ENCODE assay signal across 8 cellular contexts in the genomic region with DNA sequence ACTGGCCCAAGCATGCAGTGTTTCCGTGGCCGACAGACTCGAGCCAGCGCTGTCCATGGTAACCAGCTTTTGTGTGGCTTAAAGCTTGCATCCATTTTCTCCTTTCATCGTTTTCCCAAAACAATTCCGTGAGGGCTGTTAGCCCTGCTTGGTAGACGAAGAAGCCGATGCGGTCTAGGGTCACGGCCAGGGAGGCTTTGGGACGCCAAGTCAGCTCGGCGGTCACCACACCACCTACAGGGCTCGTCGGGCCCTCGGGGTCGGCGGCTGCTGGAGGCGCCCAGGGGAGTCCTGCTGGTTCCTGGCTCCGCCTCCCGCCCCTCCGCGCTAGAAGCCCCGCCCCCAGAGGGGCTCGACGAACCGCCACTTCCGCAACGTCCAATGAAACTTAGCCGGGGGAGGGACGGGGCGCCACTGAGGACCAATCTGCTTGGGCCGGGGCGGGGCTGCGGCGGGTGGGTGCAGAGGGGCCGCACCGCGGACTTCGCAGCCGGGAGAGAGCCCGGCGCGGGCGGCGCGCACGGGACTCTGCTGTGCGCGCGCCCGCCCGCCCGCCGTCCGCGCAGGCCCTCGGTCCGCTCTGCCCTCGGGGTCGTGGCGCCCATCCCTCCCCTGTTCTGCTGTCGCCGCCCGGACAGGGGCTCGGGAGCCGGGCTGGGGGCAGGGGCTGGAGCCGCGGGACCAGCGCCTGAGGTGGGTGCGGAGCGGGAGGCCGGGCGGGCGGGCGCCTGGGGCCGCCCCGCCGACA. TPM values are rescaled to one million over a fixed set of nuclear protein-coding genes. Genes with fewer than 3 reads are reported as not detected.
DNase-seq lines count a peak whose midpoint lies in the region; ATAC-seq and TF ChIP-seq lines count a peak whose summit lies in the region.

A gene with protein sequence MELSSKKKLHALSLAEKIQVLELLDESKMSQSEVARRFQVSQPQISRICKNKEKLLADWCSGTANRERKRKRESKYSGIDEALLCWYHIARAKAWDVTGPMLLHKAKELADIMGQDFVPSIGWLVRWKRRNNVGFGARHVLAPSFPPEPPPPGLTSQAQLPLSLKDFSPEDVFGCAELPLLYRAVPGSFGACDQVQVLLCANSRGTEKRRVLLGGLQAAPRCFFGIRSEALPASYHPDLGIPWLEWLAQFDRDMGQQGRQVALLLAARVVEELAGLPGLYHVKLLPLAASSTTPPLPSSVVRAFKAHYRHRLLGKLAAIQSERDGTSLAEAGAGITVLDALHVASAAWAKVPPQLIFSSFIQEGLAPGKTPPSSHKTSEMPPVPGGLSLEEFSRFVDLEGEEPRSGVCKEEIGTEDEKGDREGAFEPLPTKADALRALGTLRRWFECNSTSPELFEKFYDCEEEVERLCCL (plus strand): TSS at position 487 of the 748 bp plus-strand sequence. CDS start 1,058 bp downstream, outside the sequence.

- CTCF ChIA-PET in IMR-90 (lab: Yijun Ruan, JAX) = no interaction called here

- DNase-seq in DMS 273 (lab: John Stamatoyannopoulos, UW; ENCODE audit: unreplicated experiment) (peak; percentile 97), IMR-90 (peak; percentile 91), activated T-cell treated with anti-CD3 and anti-CD28 coated beads for 24 hours (ENCODE audit: low read depth) (peak; percentile 95), epithelial cell of prostate (ENCODE audit: low read depth, low spot score) (peak; percentile 39), mucosa of gallbladder (ENCODE audit: low spot score) (peak; percentile 97)
- peak; percentile 93 to 96 for DNase-seq in stimulated activated CD8-positive, alpha-beta memory T cell treated with anti-CD3 and anti-CD28 coated beads, Interleukin-4, amount 100 ng/mL, for 1 hour (ENCODE audit: low read depth in 2 of 2, low spot score in 1 of 2)

- peak within 1 kb of the TSS; percentile 98 for H3K4me2 ChIP-seq in IMR-90 (ENCODE audit: low read depth, low read length)
- peak within 1 kb of the TSS; percentile 97 for H3K4me2 ChIP-seq in OCI-LY3 (ENCODE audit: low read length)

- H4K8ac ChIP-seq in IMR-90 (ENCODE audit: low read depth in 2 of 2, low read length in 2 of 2) = no peak within 1 kb of the TSS

- peaks cover 22% of the 10 kb centered on the region for H3K27me3 ChIP-seq in IMR-90 (ENCODE audit: control insufficient read depth, insufficient read depth, low read length)
- peaks cover 10% of the 10 kb centered on the region; the same call in 1 of the 2 replicates for H3K27me3 ChIP-seq in OCI-LY3 (ENCODE audit: low read depth, low read length)

- H3K4me3 ChIP-seq in IMR-90 (ENCODE audit: insufficient read depth, low read depth, low read length) (peak within 1 kb of the TSS; percentile 72), OCI-LY3 (ENCODE audit: low read length) (peak within 1 kb of the TSS; percentile 79)

- H3K9me3 ChIP-seq in IMR-90 (ENCODE audit: control insufficient read depth, insufficient read depth, low read length) (no peaks in the 10 kb centered on the region), OCI-LY3 (ENCODE audit: insufficient read depth, low read length) (no peaks in the 10 kb centered on the region)

- H3K9ac ChIP-seq in IMR-90 (ENCODE audit: low read depth, low read length) (peak within 1 kb of the TSS; percentile 42; the same call in 1 of the 2 replicates), OCI-LY3 (ENCODE audit: low read length) (peak within 1 kb of the TSS; percentile 68)

- ATAC-seq in GM21528 (IDR thresholded peaks at IDR 0.05; ENCODE audit: low FRiP score, unreplicated experiment) (peak; percentile 62), IMR-90 (ENCODE audit: low read depth) (peak; percentile 98)

- H3K4me1 ChIP-seq in IMR-90 (ENCODE audit: control insufficient read depth, insufficient read depth, low read length) (peaks cover 8% of the 10 kb centered on the region), OCI-LY3 (ENCODE audit: low read length) (peaks cover 11% of the 10 kb centered on the region)

- in situ Hi-C loops in IMR-90 (cut with MboI; ENCODE audit: low sequenced_read_pairs) = no loop called here

- H3K18ac ChIP-seq in IMR-90 (ENCODE audit: low read depth, low read length) = no peak within 1 kb of the TSS

- H3K36me3 ChIP-seq in IMR-90 (ENCODE audit: control insufficient read depth, insufficient read depth, low read length) (peaks cover 23% of the 10 kb centered on the region), OCI-LY3 (replicated peaks; ENCODE audit: low read depth, low read length) (peaks cover 21% of the 10 kb centered on the region)

- no peak within 1 kb of the TSS for H2AK5ac ChIP-seq in IMR-90 (ENCODE audit: low read depth, low read length)

- peak within 1 kb of the TSS; percentile 81 for H2AK9ac ChIP-seq in IMR-90 (replicated peaks; ENCODE audit: low read depth, low read length, poor library complexity)

- H3K9me1 ChIP-seq in IMR-90 (ENCODE audit: insufficient read depth, low read length) = peaks cover 9% of the 10 kb centered on the region; the same call in 1 of the 2 replicates

- no peak within 1 kb of the TSS for H3K23ac ChIP-seq in IMR-90 (ENCODE audit: low read depth, low read length)

- no peak within 1 kb of the TSS for H2BK15ac ChIP-seq in IMR-90 (ENCODE audit: low read depth, low read length)

- H2BK20ac ChIP-seq in IMR-90 (ENCODE audit: low read depth, low read length) = no peak within 1 kb of the TSS

- H3K79me2 ChIP-seq in OCI-LY3 (ENCODE audit: low read length) = no peaks in the 10 kb centered on the region

- peak within 1 kb of the TSS; percentile 13; the same call in 1 of the 2 replicates for H3K27ac ChIP-seq in IMR-90 (ENCODE audit: insufficient read depth, low read length)
- 0 out of 2 replicates have a peak within 1 kb of the TSS, but pooled peaks have one; percentile 0 for H3K27ac ChIP-seq in OCI-LY3 (ENCODE audit: low read length)
- no peak within 1 kb of the TSS for H3K27ac ChIP-seq in epithelial cell of prostate

- no peak within 1 kb of the TSS for H4K5ac ChIP-seq in IMR-90 (ENCODE audit: low read depth, low read length)

- H4K20me1 ChIP-seq in IMR-90 (ENCODE audit: insufficient read depth, low read length) (peaks cover 15% of the 10 kb centered on the region), OCI-LY3 (ENCODE audit: insufficient read depth, low read length) (no peaks in the 10 kb centered on the region)

- intact Hi-C loops in IMR-90 (cut with micrococcal nuclease) = no loop called here

- no peak within 1 kb of the TSS for H3K56ac ChIP-seq in IMR-90 (ENCODE audit: extremely low read depth, insufficient read depth, low read length)

- no peak within 1 kb of the TSS for H2BK120ac ChIP-seq in IMR-90 (ENCODE audit: low read depth, low read length)

- H4K91ac ChIP-seq in IMR-90 (ENCODE audit: insufficient read depth, low read depth, low read length) = no peak within 1 kb of the TSS

- BruUV-seq in IMR-90 (replicated peaks; lab: Mats Ljungman, UMichigan) = no TSS peak

- 0% methylated on average over 39 of the region's 79 CpGs; no CpG with 5 or more reads in 1 of the 2 experiments for WGBS in IMR-90 (ENCODE audit: extremely low coverage in 2 of 2, insufficient read length in 1 of 2), 2 experiments

- H3K14ac ChIP-seq in IMR-90 (replicated peaks; ENCODE audit: low read depth, low read length) = no peak within 1 kb of the TSS

- no peak within 1 kb of the TSS for H2BK5ac ChIP-seq in IMR-90 (ENCODE audit: low read depth, low read length, poor library complexity, severe bottlenecking)

- peak within 1 kb of the TSS; percentile 92 for H2AFZ ChIP-seq in IMR-90 (replicated peaks; ENCODE audit: low read length, poor library complexity)
- H2AFZ ChIP-seq in OCI-LY3 (ENCODE audit: low read depth, low read length) = peak within 1 kb of the TSS; percentile 19; the same call in 1 of the 2 replicates

- no peak for TF ChIP-seq CTCF in IMR-90 (conservative IDR thresholded peaks at IDR 0.05; ENCODE audit: low read depth, low read length)
- 0 out of 2 replicates have a peak, but pooled peaks have one; percentile 3 for TF ChIP-seq CTCF in OCI-LY3 (IDR thresholded peaks at IDR 0.05; ENCODE audit: low read depth, low read length)

- POLR2A ChIA-PET in IMR-90 (lab: Charles Lee; ENCODE audit: unreplicated experiment) = interaction anchor here (0.6 to 0.7 kb wide), 2 partner anchors 20 to 149 kb away, joined by 4 read pairs; no protein-coding TSS in a partner anchor

- dilution Hi-C loops in IMR-90 (cut with HindIII; ENCODE audit: low sequenced_read_pairs, unreplicated experiment) = no loop called here

- no peak within 1 kb of the TSS for H3K4ac ChIP-seq in IMR-90 (ENCODE audit: low read depth, low read length)

- TF ChIP-seq POLR2A in IMR-90 (IDR thresholded peaks at IDR 0.05; ENCODE audit: low read depth, low read length) = peak; percentile 48; the same call in 1 of the 2 replicates

- H3K79me1 ChIP-seq in IMR-90 (ENCODE audit: low read depth in 1 of 2, low read length in 2 of 2) = 0 out of 4 replicates have a peak, but pooled peaks cover 0 to 4% of the 10 kb centered on the region in 2 experiments

- no peak for TF ChIP-seq RAD21 in IMR-90 (IDR thresholded peaks at IDR 0.05; ENCODE audit: low read length)

TF ChIP-seq in IMR-90, 13 proteins besides CTCF, POLR2A, EP300 and RAD21 (continues in another document):
- TF ChIP-seq RFX5 (IDR thresholded peaks at IDR 0.05; ENCODE audit: low read depth, low read length) = no peak
- no peak for TF ChIP-seq NFE2L2 (IDR thresholded peaks at IDR 0.05; ENCODE audit: low read depth, low read length)
- no peak for TF ChIP-seq FOS (IDR thresholded peaks at IDR 0.05; ENCODE audit: low read depth, low read length)
- TF ChIP-seq BHLHE40 (IDR thresholded peaks at IDR 0.05; ENCODE audit: low read depth, low read length) = peak; percentile 52; the same call in 1 of the 2 replicates
- no peak for TF ChIP-seq RCOR1 (IDR thresholded peaks at IDR 0.05; ENCODE audit: insufficient replicate concordance, low read length)
- peak; percentile 82; the same call in 1 of the 2 replicates for TF ChIP-seq MAZ (IDR thresholded peaks at IDR 0.05; ENCODE audit: borderline replicate concordance, low read depth, low read length)
- TF ChIP-seq CEBPB (IDR thresholded peaks at IDR 0.05; ENCODE audit: low read depth, low read length) = no peak
- no peak for TF ChIP-seq SMC3 (IDR thresholded peaks at IDR 0.05; ENCODE audit: low read depth, low read length)
- TF ChIP-seq MXI1 (IDR thresholded peaks at IDR 0.05; ENCODE audit: borderline replicate concordance, low read depth, low read length) = peak; percentile 95
- TF ChIP-seq, protein P1, sequence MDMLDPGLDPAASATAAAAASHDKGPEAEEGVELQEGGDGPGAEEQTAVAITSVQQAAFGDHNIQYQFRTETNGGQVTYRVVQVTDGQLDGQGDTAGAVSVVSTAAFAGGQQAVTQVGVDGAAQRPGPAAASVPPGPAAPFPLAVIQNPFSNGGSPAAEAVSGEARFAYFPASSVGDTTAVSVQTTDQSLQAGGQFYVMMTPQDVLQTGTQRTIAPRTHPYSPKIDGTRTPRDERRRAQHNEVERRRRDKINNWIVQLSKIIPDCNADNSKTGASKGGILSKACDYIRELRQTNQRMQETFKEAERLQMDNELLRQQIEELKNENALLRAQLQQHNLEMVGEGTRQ (IDR thresholded peaks at IDR 0.05; ENCODE audit: low read depth, low read length) = no peak
- no peak for TF ChIP-seq CHD1 (IDR thresholded peaks at IDR 0.05; ENCODE audit: low read depth, low read length)

RNA-seq across cellular contexts. Expression of the gene that starts here (rescaled TPM):
- total RNA-seq in IMR-90 (2012; rRNA removed) = 0.28 TPM in 1 of 2 replicates, not detected in the other
- polyA plus RNA-seq in IMR-90 (2012; rRNA removed) = 0.12 TPM in 1 of 2 replicates, not detected in the other
- 0.06 and 0.11 TPM in 2 replicates for polyA plus RNA-seq in IMR-90 (2012; cell fraction: cytosol; rRNA removed)
- 0.46 and 0.78 TPM in 2 replicates for polyA plus RNA-seq in IMR-90 (2012; cell fraction: nucleus; rRNA removed; ENCODE audit: low replicate concordance)
- 0.29 TPM for total RNA-seq in mucosa of gallbladder

Comparison
In these comparisons a context has a peak if more than half of its experiments do, and no peak if none do; other contexts are left out.
1. Peak in DNase-seq, ATAC-seq, H3K4me3 ChIP-seq, H3K27ac ChIP-seq, H3K9ac ChIP-seq and H3K4me2 ChIP-seq in IMR-90; RNA of the gene not detected or under 1 TPM.
2. Peak in DNase-seq in mucosa of gallbladder; RNA of the gene not detected or under 1 TPM.
3. DNase-seq: peak in every context shown above with its lines; median percentile 97 in DMS 273; 97 in mucosa of gallbladder; 95 in activated T-cell treated with anti-CD3 and anti-CD28 coated beads for 24 hours; 94 in stimulated activated CD8-positive, alpha-beta memory T cell treated with anti-CD3 and anti-CD28 coated beads, Interleukin-4, amount 100 ng/mL, for 1 hour; 91 in IMR-90; 39 in epithelial cell of prostate.